Comparison of ENCODE assay signal across 8 cellular contexts in the genomic region with DNA sequence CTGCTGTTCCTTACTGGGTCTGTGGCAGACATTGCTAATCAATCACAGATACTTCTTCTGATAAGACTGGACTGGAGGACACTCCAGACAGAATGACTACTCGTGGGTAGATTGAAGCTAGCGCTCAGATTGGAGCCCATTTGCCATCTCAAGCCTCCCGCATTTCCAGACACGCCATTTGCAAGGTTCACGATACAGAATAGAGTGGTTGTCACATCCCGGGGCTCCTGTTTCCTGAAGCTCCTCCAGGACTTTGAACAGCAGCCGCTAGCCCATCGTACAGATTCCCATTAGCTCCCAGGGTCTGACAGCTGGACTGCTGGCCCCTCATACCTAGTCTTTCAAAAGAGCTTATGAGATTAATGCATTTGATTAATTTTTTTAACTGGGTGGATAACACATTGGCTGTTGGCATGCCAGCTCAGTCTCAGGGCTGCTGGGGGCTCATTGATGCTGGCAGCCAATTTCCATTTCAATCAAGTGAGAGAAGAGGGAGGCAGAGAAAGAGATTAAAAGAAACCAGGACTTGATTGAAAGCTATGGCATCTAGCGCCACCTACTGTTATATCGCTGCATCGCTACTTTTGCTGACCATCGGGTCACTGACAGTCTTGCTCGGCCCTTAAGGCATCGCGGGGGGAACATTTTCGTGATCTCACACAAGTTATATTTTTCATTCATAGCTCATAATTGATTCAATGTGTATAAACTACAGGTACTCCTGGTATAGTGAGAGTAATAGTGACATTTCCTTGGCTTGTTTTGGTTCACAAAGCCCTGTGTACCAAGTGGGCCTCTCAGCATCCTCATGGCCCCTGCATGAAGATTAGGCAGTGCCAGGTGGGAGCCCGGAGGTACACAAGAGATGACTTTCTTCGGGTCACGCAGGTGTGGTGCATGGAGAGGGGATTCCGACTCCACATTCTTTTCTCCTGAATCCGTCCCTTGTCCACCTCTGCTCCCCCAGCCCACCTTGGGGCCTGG.
DNase-seq lines count a peak whose midpoint lies in the region; ATAC-seq and TF ChIP-seq lines count a peak whose summit lies in the region.

No MANE protein-coding gene starts in this region.

- H3K27ac ChIP-seq in HUES64 (ENCODE audit: low read depth, low read length) (no peak overlapping the region), iPS DF 6.9 (ENCODE audit: low read length) (no peak overlapping the region), spleen (no peak overlapping the region)

- H3K9ac ChIP-seq in HUES64 (ENCODE audit: low read depth, low read length): no peak overlapping the region

- TF ChIP-seq POLR2A in spleen (IDR thresholded peaks at IDR 0.05): no peak

- H3K27me3 ChIP-seq in HUES64 (ENCODE audit: insufficient read depth, low read length) (no peaks in the 10 kb centered on the region; the same call in 1 of the 2 replicates), iPS DF 6.9 (ENCODE audit: control insufficient read depth, insufficient read depth, low read length) (no peaks in the 10 kb centered on the region), spleen (replicated peaks in 1 of 7) (peaks cover 0 to 40% (median 0%) of the 10 kb centered on the region in 7 donors)

- intact Hi-C loops in spleen (cut with DNase I; ENCODE audit: low total_unique reads): loop anchor here (5.0 kb wide), 2 partner anchors 296 to 436 kb away; no protein-coding TSS in a partner anchor

- 39% methylated on average over 21 of the region's 21 CpGs for WGBS in HUES64
- WGBS in iPS DF 6.9 (ENCODE audit: insufficient coverage, insufficient read length): no CpG with 5 or more reads among the region's 21 CpGs
- WGBS in spleen, 5 donors: 30 to 41% (median 36%) methylated on average over 21 of the region's 21 CpGs

- TF ChIP-seq CTCF in spleen (IDR thresholded peaks at IDR 0.05 in 8 of 11, conservative IDR thresholded peaks at IDR 0.05 in 3 of 11): peak; percentile 52 to 82 (median 74)

- H3K9me3 ChIP-seq in HUES64 (ENCODE audit: insufficient read depth, low read depth, low read length): no peaks in the 10 kb centered on the region
- no peaks in the 10 kb centered on the region for H3K9me3 ChIP-seq in iPS DF 6.9 (ENCODE audit: control insufficient read depth, insufficient read depth, low read length)
- no peaks in the 10 kb centered on the region for H3K9me3 ChIP-seq in spleen

- DNase-seq in EH (ENCODE audit: low read depth): peak; percentile 52
- DNase-seq in NOMO-1 (lab: John Stamatoyannopoulos, UW; ENCODE audit: unreplicated experiment in 2 of 2): peak; percentile 11 to 32
- DNase-seq in astrocyte of the hippocampus (ENCODE audit: low read depth, low spot score): peak; percentile 68
- peak; percentile 83 for DNase-seq in iPS DF 6.9 (ENCODE audit: low read depth, low spot score)
- no peak for DNase-seq in spleen

- H3K4me1 ChIP-seq in HUES64 (ENCODE audit: insufficient read depth, low read length) (peaks cover 3% of the 10 kb centered on the region; the same call in 1 of the 2 replicates), iPS DF 6.9 (ENCODE audit: control insufficient read depth, insufficient read depth, low read length) (peaks cover 2% of the 10 kb centered on the region; the same call in 1 of the 2 replicates), spleen (peaks cover 0 to 15% (median 3%) of the 10 kb centered on the region in 6 donors)

- H3K4me3 ChIP-seq in HUES64 (ENCODE audit: low read length): 0 out of 2 replicates have a peak overlapping the region, but pooled peaks have one; percentile 6
- no peak overlapping the region for H3K4me3 ChIP-seq in iPS DF 6.9 (ENCODE audit: low read length)
- peak overlapping the region in 2 of 8 donors; percentile 26 to 49 for H3K4me3 ChIP-seq in spleen

- ATAC-seq in HG02642 (IDR thresholded peaks at IDR 0.05; ENCODE audit: poor library complexity, unreplicated experiment): no peak
- ATAC-seq in GM18861 (IDR thresholded peaks at IDR 0.05; ENCODE audit: unreplicated experiment): no peak

- H3K36me3 ChIP-seq in HUES64 (ENCODE audit: insufficient read depth, low read length) (no peaks in the 10 kb centered on the region), iPS DF 6.9 (ENCODE audit: control insufficient read depth, insufficient read depth, low read length) (no peaks in the 10 kb centered on the region), spleen (no peaks in the 10 kb centered on the region)
